In genomic region chr6:170040906-170041305, GRCh38 we compare ENCODE assay signal across 16 cellular contexts.
DNase-seq lines count a peak whose midpoint lies in the region; ATAC-seq, FAIRE-seq and TF ChIP-seq lines count a peak whose summit lies in the region.
"Had no signal": no experiment of that assay in that cellular context is flagged by ENCODE, and none has a peak within 500 bp of the region (broad histone marks: within the 10 kb centered on the region; RNA-seq: fewer than 3 reads in every experiment).

No MANE protein-coding gene starts in this region.

- no peak overlapping the region for H3K9ac ChIP-seq in kidney (ENCODE audit: low read length in 2 of 2)
- H3K9ac ChIP-seq: BLaER1 treated with 17β-estradiol and CSF1 and Interleukin-3, amounts not matched to agents 10 nM and 100 nM had no signal

- H3F3A ChIP-seq in GM23338 (replicated peaks; ENCODE audit: low read depth), result no peaks in the 10 kb centered on the region

- no peak overlapping the region for H3K4me3 Mint-ChIP-seq in GM23338
- H3K4me3 Mint-ChIP-seq: B cell; CD8-positive, alpha-beta T cell had no signal

- POLR2A ChIA-PET in A673 (lab: Charles Lee; ENCODE audit: low non-redundant PET), result no interaction called here

- H3K9me2 ChIP-seq in GM23338 (ENCODE audit: insufficient read depth), result no peaks in the 10 kb centered on the region

- CTCF ChIA-PET in A673 (lab: Charles Lee), result no interaction called here

- TF ChIP-seq EP300 in suprapubic skin (IDR thresholded peaks at IDR 0.05), result no peak

- no peak for DNase-seq in GM23338 (ENCODE audit: low spot score)
- DNase-seq in kidney, result peak; percentile 16
- DNase-seq in posterior vena cava (ENCODE audit: low spot score), result peak; percentile 14
- peak; percentile 19 to 55 for DNase-seq in suprapubic skin (ENCODE audit: low spot score in 2 of 2)
- no peak for DNase-seq in activated CD4-positive, alpha-beta T cell treated with anti-CD3 and anti-CD28 coated beads for 4 hours
- no peak for DNase-seq in A673 (ENCODE audit: low spot score)
- no peak for DNase-seq in GM19239 (ENCODE audit: insufficient read length, low spot score)
- DNase-seq: 8988T; Calu3; CD8-positive, alpha-beta T cell; DMS79 treated with DMSO at 0.1 percent for 48 hours; GF-D8 had no signal

- no peaks in the 10 kb centered on the region for H3K4me1 ChIP-seq in GM23338 (ENCODE audit: insufficient read depth)
- no peaks in the 10 kb centered on the region for H3K4me1 ChIP-seq in kidney (ENCODE audit: control insufficient read depth in 1 of 2, insufficient read depth in 1 of 2, low read depth in 1 of 2, low read length in 2 of 2)
- H3K4me1 ChIP-seq in suprapubic skin, result peaks cover 14% of the 10 kb centered on the region
- H3K4me1 ChIP-seq in A673 (ENCODE audit: insufficient read depth, low read length, poor library complexity, severe bottlenecking), result no peaks in the 10 kb centered on the region
- H3K4me1 ChIP-seq: HAP-1 had no signal

- 72% methylated on average over 5 of the region's 5 CpGs for WGBS in suprapubic skin

- 0 out of 2 replicates have a peak overlapping the region, but pooled peaks have one; percentile 1 for H2AFZ ChIP-seq in GM23338

- intact Hi-C loops in kidney (cut with DNase I), result no loop called here
- intact Hi-C loops in posterior vena cava (cut with DNase I), result loop anchor here in 1 of 2 donors (5.0 kb wide), 1 partner anchor 1999 kb away; no protein-coding TSS in a partner anchor
- intact Hi-C loops in A673 (cut with micrococcal nuclease; ENCODE audit: unreplicated experiment), result no loop called here

- no peaks in the 10 kb centered on the region for H3K9me3 ChIP-seq in kidney (ENCODE audit: control insufficient read depth in 1 of 2, low read length in 2 of 2)
- H3K9me3 ChIP-seq in suprapubic skin, result no peaks in the 10 kb centered on the region
- no peaks in the 10 kb centered on the region for H3K9me3 ChIP-seq in A673 (ENCODE audit: low read depth, low read length, poor library complexity, severe bottlenecking)
- H3K9me3 ChIP-seq: HAP-1 had no signal

- H3K36me3 Mint-ChIP-seq in GM23338 (ENCODE audit: low read depth), result peaks cover 22% of the 10 kb centered on the region
- H3K36me3 Mint-ChIP-seq: CD8-positive, alpha-beta T cell had no signal

- FAIRE-seq in kidney (lab: Jason Lieb, UNC) (no peak), GM19239 (lab: Jason Lieb, UNC) (no peak)

- H3K27ac ChIP-seq in GM23338 (ENCODE audit: low read depth), result no peak overlapping the region
- no peak overlapping the region for H3K27ac ChIP-seq in kidney (ENCODE audit: low read depth in 2 of 2, low read length in 2 of 2)
- H3K27ac ChIP-seq in suprapubic skin, result no peak overlapping the region
- no peak overlapping the region for H3K27ac ChIP-seq in A673 (ENCODE audit: low read depth, low read length, poor library complexity, severe bottlenecking)
- H3K27ac ChIP-seq: HL-60 had no signal

- no peak for ATAC-seq in GM23338
- ATAC-seq: CD8-positive, alpha-beta T cell had no signal

- H4K20me1 ChIP-seq in GM23338 (replicated peaks; ENCODE audit: insufficient read depth), result no peaks in the 10 kb centered on the region
- H4K20me1 ChIP-seq: BLaER1 treated with 17β-estradiol and CSF1 and Interleukin-3, amounts not matched to agents 10 nM and 100 nM had no signal

- peaks cover 27% of the 10 kb centered on the region for H3K4me1 Mint-ChIP-seq in GM23338
- H3K4me1 Mint-ChIP-seq: B cell had no signal

- no peak for TF ChIP-seq CTCF in GM23338 (conservative IDR thresholded peaks at IDR 0.05; ENCODE audit: low read depth in 2 of 2)
- TF ChIP-seq CTCF in kidney (IDR thresholded peaks at IDR 0.05; ENCODE audit: borderline replicate concordance, extremely low read depth, insufficient read depth), result no peak
- no peak for TF ChIP-seq CTCF in suprapubic skin (IDR thresholded peaks at IDR 0.05)
- TF ChIP-seq CTCF in A673 (conservative IDR thresholded peaks at IDR 0.05; ENCODE audit: low read depth, low read length), result no peak

- 0 out of 2 replicates have a peak, but pooled peaks cover 6% of the 10 kb centered on the region for H3K36me3 ChIP-seq in GM23338 (ENCODE audit: insufficient read depth)
- no peaks in the 10 kb centered on the region for H3K36me3 ChIP-seq in kidney (ENCODE audit: control insufficient read depth in 1 of 2, insufficient read depth in 2 of 2, low read length in 2 of 2)
- no peaks in the 10 kb centered on the region for H3K36me3 ChIP-seq in suprapubic skin
- H3K36me3 ChIP-seq in A673 (ENCODE audit: insufficient read depth, low read length, poor library complexity, severe bottlenecking), result no peaks in the 10 kb centered on the region
- H3K36me3 ChIP-seq: BLaER1 treated with 17β-estradiol and CSF1 and Interleukin-3, amounts not matched to agents 10 nM and 100 nM; HAP-1 had no signal

- H3K27me3 Mint-ChIP-seq in GM23338 (ENCODE audit: insufficient read depth, low read depth, poor library complexity), result peaks cover 17% of the 10 kb centered on the region

- no peaks in the 10 kb centered on the region for H3K79me2 ChIP-seq in GM23338 (replicated peaks; ENCODE audit: insufficient read depth)

- no peak overlapping the region for H3K4me3 ChIP-seq in GM23338
- no peak overlapping the region for H3K4me3 ChIP-seq in kidney (ENCODE audit: low read length in 2 of 2)
- no peak overlapping the region for H3K4me3 ChIP-seq in suprapubic skin
- H3K4me3 ChIP-seq in A673 (ENCODE audit: low read depth, low read length, poor library complexity, severe bottlenecking), result no peak overlapping the region
- H3K4me3 ChIP-seq: BLaER1 treated with 17β-estradiol and CSF1 and Interleukin-3, amounts not matched to agents 10 nM and 100 nM; HAP-1 had no signal

- BruUV-seq in A673 (replicated peaks; lab: Mats Ljungman, UMichigan), result no TSS peak

- TF ChIP-seq POLR2A in suprapubic skin (IDR thresholded peaks at IDR 0.05), result no peak

- no peak overlapping the region for H3K27ac Mint-ChIP-seq in GM23338
- H3K27ac Mint-ChIP-seq: B cell; CD8-positive, alpha-beta T cell had no signal

- no peak overlapping the region for H3K4me2 ChIP-seq in GM23338

- H3K27me3 ChIP-seq in GM23338 (ENCODE audit: insufficient read depth), result no peaks in the 10 kb centered on the region
- H3K27me3 ChIP-seq in suprapubic skin, result peaks cover 5% of the 10 kb centered on the region
- H3K27me3 ChIP-seq in A673 (replicated peaks; ENCODE audit: insufficient read depth, low read depth, low read length, poor library complexity), result no peaks in the 10 kb centered on the region
- H3K27me3 ChIP-seq: BLaER1 treated with 17β-estradiol and CSF1 and Interleukin-3, amounts not matched to agents 10 nM and 100 nM had no signal

- H3K9me3 Mint-ChIP-seq in GM23338, result peaks cover 32% of the 10 kb centered on the region

TF ChIP-seq in GM23338, 12 proteins besides CTCF, POLR2A, EP300 and RAD21:
- TF ChIP-seq ZNF331 (CRISPR knock-in tag; IDR thresholded peaks at IDR 0.05; ENCODE audit: low read depth), result no peak

Comparison
In these comparisons a context has a peak if more than half of its experiments do, and no peak if none do; other contexts are left out.
1. DNase-seq: peak in kidney (single experiment), posterior vena cava (single experiment) and suprapubic skin (2 of 2); none in GM23338 (single experiment), activated CD4-positive, alpha-beta T cell treated with anti-CD3 and anti-CD28 coated beads for 4 hours (0 of 2), A673 (single experiment) and GM19239 (single experiment).